ENCODE assay signal across 1 cellular context in the genomic region with DNA sequence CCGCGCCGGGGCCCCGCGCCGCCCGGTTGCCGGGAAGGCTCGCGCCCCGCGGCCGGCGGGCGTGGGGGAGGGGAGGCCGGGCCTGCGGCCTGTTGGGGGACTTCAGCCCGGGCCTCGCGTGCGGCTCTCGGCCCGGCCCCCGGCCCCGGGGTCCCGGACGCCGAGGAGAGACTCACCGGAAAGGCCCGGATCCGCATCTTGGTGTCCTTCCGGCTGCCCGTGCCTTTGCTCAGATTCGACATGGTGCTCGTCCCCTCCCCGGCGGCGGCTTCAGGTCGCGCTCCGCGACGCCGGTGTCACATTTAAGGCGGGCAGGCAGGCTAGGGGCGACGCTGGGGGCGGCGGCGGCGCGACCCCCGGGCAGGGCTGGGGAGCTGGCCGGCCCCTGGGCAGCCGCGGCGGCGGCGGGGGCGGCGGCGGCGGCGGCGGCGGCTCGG.
TF ChIP-seq lines count a peak whose summit lies in the region.

No MANE protein-coding gene starts in this region.

TF ChIP-seq in WTC11, 78 proteins besides CTCF, POLR2A, EP300 and RAD21 (continued from another document):
- TF ChIP-seq, protein P1, sequence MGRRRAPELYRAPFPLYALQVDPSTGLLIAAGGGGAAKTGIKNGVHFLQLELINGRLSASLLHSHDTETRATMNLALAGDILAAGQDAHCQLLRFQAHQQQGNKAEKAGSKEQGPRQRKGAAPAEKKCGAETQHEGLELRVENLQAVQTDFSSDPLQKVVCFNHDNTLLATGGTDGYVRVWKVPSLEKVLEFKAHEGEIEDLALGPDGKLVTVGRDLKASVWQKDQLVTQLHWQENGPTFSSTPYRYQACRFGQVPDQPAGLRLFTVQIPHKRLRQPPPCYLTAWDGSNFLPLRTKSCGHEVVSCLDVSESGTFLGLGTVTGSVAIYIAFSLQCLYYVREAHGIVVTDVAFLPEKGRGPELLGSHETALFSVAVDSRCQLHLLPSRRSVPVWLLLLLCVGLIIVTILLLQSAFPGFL (CRISPR knock-in tag; IDR thresholded peaks at IDR 0.05; ENCODE audit: borderline replicate concordance) = no peak
- TF ChIP-seq JAZF1 (CRISPR knock-in tag; IDR thresholded peaks at IDR 0.05) (no peak), JUN (CRISPR knock-in tag; IDR thresholded peaks at IDR 0.05) (no peak)
